Comparison of ENCODE assay signal across 14 cellular contexts in the genomic region with DNA sequence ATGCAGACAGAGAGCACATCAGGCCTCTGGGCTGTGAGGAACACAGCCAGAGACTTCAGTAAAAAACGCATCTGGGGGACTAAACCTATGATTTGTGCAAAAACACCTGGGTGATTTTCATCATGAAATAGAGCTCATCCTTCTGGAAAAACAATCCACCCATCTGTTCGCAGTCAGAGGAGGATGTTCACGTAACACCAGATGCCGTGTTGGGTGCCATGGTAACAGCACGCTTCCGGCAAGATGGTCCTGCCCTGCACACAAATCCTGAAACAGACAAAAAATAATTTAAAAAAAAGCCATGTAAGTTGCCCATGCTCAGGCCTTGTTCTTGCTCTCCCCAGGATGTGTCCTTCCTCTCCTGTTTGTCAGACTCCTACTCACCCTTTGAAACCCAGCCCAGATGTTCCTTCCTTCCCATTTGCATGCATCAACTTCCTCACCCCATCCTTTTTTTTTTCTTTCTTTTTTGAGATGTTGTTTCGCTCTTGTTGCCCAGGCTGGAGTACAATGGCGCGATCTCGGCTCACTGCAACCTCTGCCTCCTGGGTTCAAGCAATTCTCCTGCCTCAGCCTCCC. TPM values are rescaled to one million over a fixed set of nuclear protein-coding genes. Genes with fewer than 3 reads are reported as not detected.
DNase-seq lines count a peak whose midpoint lies in the region; ATAC-seq and TF ChIP-seq lines count a peak whose summit lies in the region.
"Had no signal": no experiment of that assay in that cellular context is flagged by ENCODE, and none has a peak within 500 bp of the region (broad histone marks: within the 10 kb centered on the region; RNA-seq: fewer than 3 reads in every experiment).

No MANE protein-coding gene starts in this region.

- BruUV-seq in OCI-LY7 (replicated peaks; lab: Mats Ljungman, UMichigan), result no TSS peak

- peak; percentile 11 for DNase-seq in GDM1 (lab: John Stamatoyannopoulos, UW)
- DNase-seq in OCI-LY7 (ENCODE audit: low spot score), result peak; percentile 51
- DNase-seq in inferior parietal cortex (ENCODE audit: extremely low spot score), result peak; percentile 23
- DNase-seq in Karpas-422, result no peak
- no peak for DNase-seq in right atrium auricular region (ENCODE audit: low spot score)
- DNase-seq: activated CD8-positive, alpha-beta T cell treated with anti-CD3 and anti-CD28 coated beads for 36 hours; amniotic stem cell; effector CD8-positive, alpha-beta T cell; immature natural killer cell; naive thymus-derived CD8-positive, alpha-beta T cell had no signal

- peak overlapping the region in 9 of 11 experiments; percentile 58 to 89 (median 83); a peak in 14 of 22 replicates for H3K27ac ChIP-seq in BLaER1 treated with 17β-estradiol and CSF1 and Interleukin-3, amounts not matched to agents 10 nM and 100 nM
- H3K27ac ChIP-seq in OCI-LY7 (ENCODE audit: low read depth, low read length, poor library complexity, severe bottlenecking) (peak overlapping the region; percentile 49), Karpas-422 (ENCODE audit: low read length) (no peak overlapping the region), right atrium auricular region (no peak overlapping the region)

- H3K4me2 ChIP-seq in BLaER1 treated with 17β-estradiol and CSF1 and Interleukin-3, amounts not matched to agents 10 nM and 100 nM, result peak overlapping the region; percentile 86 to 99 (median 94)
- H3K4me2 ChIP-seq in OCI-LY7 (ENCODE audit: low read length), result peak overlapping the region; percentile 40
- no peak overlapping the region for H3K4me2 ChIP-seq in Karpas-422 (ENCODE audit: low read depth, low read length, poor library complexity, severe bottlenecking)

- H3K36me3 ChIP-seq in BLaER1 treated with 17β-estradiol and CSF1 and Interleukin-3, amounts not matched to agents 10 nM and 100 nM, result no peaks in the 10 kb centered on the region
- no peaks in the 10 kb centered on the region for H3K36me3 ChIP-seq in OCI-LY7 (ENCODE audit: insufficient read depth, low read length)
- H3K36me3 ChIP-seq in Karpas-422 (ENCODE audit: insufficient read depth, low read length), result no peaks in the 10 kb centered on the region
- H3K36me3 ChIP-seq in right atrium auricular region, result no peaks in the 10 kb centered on the region

- H4K20me1 ChIP-seq in BLaER1 treated with 17β-estradiol and CSF1 and Interleukin-3, amounts not matched to agents 10 nM and 100 nM, result no peaks in the 10 kb centered on the region
- H4K20me1 ChIP-seq in OCI-LY7 (ENCODE audit: insufficient read depth, low read length) (no peaks in the 10 kb centered on the region), Karpas-422 (ENCODE audit: insufficient read depth, low read depth, low read length) (no peaks in the 10 kb centered on the region)

- POLR2A ChIA-PET in OCI-LY7 (lab: Charles Lee), result interaction anchor here (0.5 to 1.0 kb wide), 3 partner anchors 20 to 283 kb away, joined by 3 read pairs; no protein-coding TSS in a partner anchor

- H3K9ac ChIP-seq in BLaER1 treated with 17β-estradiol and CSF1 and Interleukin-3, amounts not matched to agents 10 nM and 100 nM, result peak overlapping the region in 2 of 11 experiments; percentile 75 to 82; a peak in 3 of 22 replicates
- no peak overlapping the region for H3K9ac ChIP-seq in Karpas-422 (ENCODE audit: low read length)

- no peaks in the 10 kb centered on the region for H3K9me2 ChIP-seq in OCI-LY7 (ENCODE audit: insufficient read depth, low read length)
- H3K9me2 ChIP-seq in Karpas-422 (replicated peaks; ENCODE audit: insufficient read depth, low read length), result no peaks in the 10 kb centered on the region

- no peak overlapping the region for H3K4me3 ChIP-seq in BLaER1 treated with 17β-estradiol and CSF1 and Interleukin-3, amounts not matched to agents 10 nM and 100 nM
- H3K4me3 ChIP-seq in OCI-LY7 (ENCODE audit: low read depth, low read length, poor library complexity, severe bottlenecking) (no peak overlapping the region), Karpas-422 (ENCODE audit: low read length) (no peak overlapping the region), right atrium auricular region (no peak overlapping the region)
- H3K4me3 ChIP-seq: SK-N-MC, smooth muscle cell had no signal

- H3K27me3 ChIP-seq in BLaER1 treated with 17β-estradiol and CSF1 and Interleukin-3, amounts not matched to agents 10 nM and 100 nM, result no peaks in the 10 kb centered on the region
- H3K27me3 ChIP-seq in Karpas-422 (ENCODE audit: low read length) (no peaks in the 10 kb centered on the region), right atrium auricular region (no peaks in the 10 kb centered on the region)

- intact Hi-C loops in OCI-LY7 (cut with micrococcal nuclease; ENCODE audit: unreplicated experiment), result no loop called here

- H3K79me2 ChIP-seq in OCI-LY7 (ENCODE audit: insufficient read depth, low read depth, low read length) (no peaks in the 10 kb centered on the region), Karpas-422 (ENCODE audit: low read length) (no peaks in the 10 kb centered on the region)

- H3K9me3 ChIP-seq in BLaER1 treated with 17β-estradiol and CSF1 and Interleukin-3, amounts not matched to agents 10 nM and 100 nM (replicated peaks in 1 of 11), result no peaks in the 10 kb centered on the region
- no peaks in the 10 kb centered on the region for H3K9me3 ChIP-seq in OCI-LY7 (ENCODE audit: low read length)
- no peaks in the 10 kb centered on the region for H3K9me3 ChIP-seq in Karpas-422 (ENCODE audit: low read length)
- H3K9me3 ChIP-seq in right atrium auricular region, result no peaks in the 10 kb centered on the region

- peaks cover 62 to 99% (median 88%) of the 10 kb centered on the region in 10 experiments for H3K4me1 ChIP-seq in BLaER1 treated with 17β-estradiol and CSF1 and Interleukin-3, amounts not matched to agents 10 nM and 100 nM
- H3K4me1 ChIP-seq in OCI-LY7 (ENCODE audit: insufficient read depth, low read length, poor library complexity, severe bottlenecking), result peaks cover 51% of the 10 kb centered on the region
- no peaks in the 10 kb centered on the region for H3K4me1 ChIP-seq in Karpas-422 (ENCODE audit: low read length)
- peaks cover 0 to 12% of the 10 kb centered on the region in 2 donors for H3K4me1 ChIP-seq in right atrium auricular region

- H2AFZ ChIP-seq in OCI-LY7 (ENCODE audit: low read length) (no peak overlapping the region), Karpas-422 (ENCODE audit: low read length) (no peak overlapping the region)

- CTCF ChIA-PET in OCI-LY7 (lab: Charles Lee; ENCODE audit: unreplicated experiment), result no interaction called here

- TF ChIP-seq CTCF in OCI-LY7 (conservative IDR thresholded peaks at IDR 0.05; ENCODE audit: low read length), result no peak
- TF ChIP-seq CTCF in right atrium auricular region (IDR thresholded peaks at IDR 0.05), result no peak

- no peak for ATAC-seq in HG02884 (IDR thresholded peaks at IDR 0.05; ENCODE audit: unreplicated experiment)
- ATAC-seq: activated CD8-positive, alpha-beta T cell treated with anti-CD3 and anti-CD28 coated beads for 36 hours; naive thymus-derived CD8-positive, alpha-beta T cell had no signal

RNA-seq across cellular contexts. Expression of a gene that starts 28.3 kb away (rescaled TPM):
- 6.5 and 10.3 TPM in 2 replicates for total RNA-seq in OCI-LY7 (2014; rRNA removed; shearing (Covaris generic))
- total RNA-seq in OCI-LY7 (2022) (35.9 and 36.1 TPM in 2 replicates), right atrium auricular region (10 to 100 TPM; 26.3 to 38.8 TPM)
- total RNA-seq in Karpas-422 (2014; rRNA removed; shearing (Covaris generic); ENCODE audit: low replicate concordance), result 3.1 and 8.1 TPM in 2 replicates

Comparison
In these comparisons a context has a peak if more than half of its experiments do, and no peak if none do; other contexts are left out.
1. H3K27ac ChIP-seq: peak in BLaER1 treated with 17β-estradiol and CSF1 and Interleukin-3, amounts not matched to agents 10 nM and 100 nM (9 of 11) and OCI-LY7 (single experiment); none in Karpas-422 (single experiment) and right atrium auricular region (0 of 2).
2. DNase-seq: peak in GDM1 (single experiment), OCI-LY7 (single experiment) and inferior parietal cortex (single experiment); none in Karpas-422 (single experiment) and right atrium auricular region (single experiment).